16 cellular contexts compared by ENCODE assay signal in genomic region chr10:104735036-104735435, GRCh38.
DNase-seq lines count a peak whose midpoint lies in the region; ATAC-seq, FAIRE-seq and TF ChIP-seq lines count a peak whose summit lies in the region.
"Had no signal": no experiment of that assay in that cellular context is flagged by ENCODE, and none has a peak within 500 bp of the region (broad histone marks: within the 10 kb centered on the region; RNA-seq: fewer than 3 reads in every experiment).

No MANE protein-coding gene starts in this region.

- H3K4me1 ChIP-seq in HUES48 (ENCODE audit: control insufficient read depth, insufficient read depth, low read length) (peaks cover 17% of the 10 kb centered on the region), hepatocyte (ENCODE audit: insufficient read depth) (peaks cover 13% of the 10 kb centered on the region), PC-9 (replicated peaks; ENCODE audit: insufficient read depth) (no peaks in the 10 kb centered on the region), kidney (ENCODE audit: control insufficient read depth in 1 of 2, insufficient read depth in 1 of 2, low read depth in 1 of 2, low read length in 2 of 2) (no peaks in the 10 kb centered on the region)
- H3K4me1 ChIP-seq: adrenal gland, BE2C, Peyer's patch had no signal

- H3K36me3 Mint-ChIP-seq in WTC11 (no peaks in the 10 kb centered on the region), HFFc6 (ENCODE audit: low read depth) (0 out of 2 replicates have a peak, but pooled peaks cover under 1% of the 10 kb centered on the region)
- H3K36me3 Mint-ChIP-seq: T-cell had no signal

- H3F3A ChIP-seq in PC-9 (ENCODE audit: insufficient read depth, low read depth): no peaks in the 10 kb centered on the region

- H3K27ac ChIP-seq in HUES48 (ENCODE audit: low read depth, low read length) (peak overlapping the region; percentile 32), hepatocyte (no peak overlapping the region), PC-9 (no peak overlapping the region), kidney (ENCODE audit: low read depth in 2 of 2, low read length in 2 of 2) (no peak overlapping the region)

- intact Hi-C loops in posterior cingulate gyrus (cut with DNase I): no loop called here
- intact Hi-C loops in PC-9 (cut with micrococcal nuclease; ENCODE audit: unreplicated experiment): no loop called here
- intact Hi-C loops in kidney (cut with DNase I): no loop called here

- H3K79me2 ChIP-seq in hepatocyte (no peaks in the 10 kb centered on the region), PC-9 (ENCODE audit: low read depth) (no peaks in the 10 kb centered on the region)

- peaks cover 43% of the 10 kb centered on the region for H3K4me1 Mint-ChIP-seq in WTC11
- no peaks in the 10 kb centered on the region for H3K4me1 Mint-ChIP-seq in HFFc6 (ENCODE audit: low read depth)
- H3K4me1 Mint-ChIP-seq: T-cell had no signal

- H3K27ac Mint-ChIP-seq in WTC11 (no peak overlapping the region), HFFc6 (no peak overlapping the region)
- H3K27ac Mint-ChIP-seq: T-cell had no signal

- ATAC-seq in WTC11: peak; percentile 93
- ATAC-seq: left colon, T-cell had no signal

- CTCF ChIA-PET in WTC11 (lab: Charles Lee) (interaction anchor here (0.6 to 2.0 kb wide), 11 partner anchors 20 to 382 kb away, joined by 3 to 5 read pairs (median 3); partner anchors contain the start of gene CFAP58), PC-9 (lab: Charles Lee) (no interaction called here)

- peak overlapping the region; percentile 58 for H3K4me2 ChIP-seq in hepatocyte
- H3K4me2 ChIP-seq in PC-9: no peak overlapping the region

- POLR2A ChIA-PET in WTC11 (lab: Charles Lee) (interaction anchor here (0.6 kb wide), 1 partner anchor 24 kb away, joined by 3 read pairs; no protein-coding TSS in a partner anchor), PC-9 (lab: Charles Lee; ENCODE audit: unreplicated experiment) (no interaction called here)

- H3K4me3 ChIP-seq in HUES48 (ENCODE audit: low read depth, low read length) (0 out of 2 replicates have a peak overlapping the region, but pooled peaks have one; percentile 30), hepatocyte (no peak overlapping the region), PC-9 (no peak overlapping the region), kidney (ENCODE audit: low read length in 2 of 2) (no peak overlapping the region)
- H3K4me3 ChIP-seq: adrenal gland, Peyer's patch had no signal

- no TSS peak for BruUV-seq in PC-9 (replicated peaks; lab: Mats Ljungman, UMichigan)

- H3K9ac ChIP-seq in HUES48 (ENCODE audit: low read depth, low read length) (no peak overlapping the region), kidney (ENCODE audit: low read length in 2 of 2) (no peak overlapping the region)

- DNase-seq in WTC11 (ENCODE audit: low spot score): peak; percentile 57
- no peak for DNase-seq in hepatocyte (ENCODE audit: low spot score)
- peak in 6 of 10 donors; percentile 17 to 86 (median 42) for DNase-seq in posterior cingulate gyrus
- DNase-seq in PC-9: no peak
- no peak for DNase-seq in kidney
- no peak for DNase-seq in HFFc6
- DNase-seq: adrenal gland; BE2C; Karpas-422; left colon; NCI-H1694; NCI-H524 treated with DMSO at 0.1 percent for 48 hours; Peyer's patch; stimulated activated CD4-positive, alpha-beta T cell treated with anti-CD3 and anti-CD28 coated beads, Interleukin-2, amount 100 ng/mL, for 24 hours; T-cell had no signal

- H3K4me3 Mint-ChIP-seq in WTC11 (peak overlapping the region; percentile 54), HFFc6 (no peak overlapping the region)
- H3K4me3 Mint-ChIP-seq: T-cell had no signal

- 40% methylated on average over 8 of the region's 8 CpGs for WGBS in hepatocyte (ENCODE audit: low lambda C conversion rate, missing lambda C conversion rate)

- H3K36me3 ChIP-seq in HUES48 (ENCODE audit: control insufficient read depth, insufficient read depth, low read length): no peaks in the 10 kb centered on the region
- H3K36me3 ChIP-seq in hepatocyte (replicated peaks; ENCODE audit: insufficient read depth, low read depth): no peaks in the 10 kb centered on the region
- H3K36me3 ChIP-seq in PC-9 (ENCODE audit: low read depth): no peaks in the 10 kb centered on the region
- no peaks in the 10 kb centered on the region for H3K36me3 ChIP-seq in kidney (ENCODE audit: control insufficient read depth in 1 of 2, insufficient read depth in 2 of 2, low read length in 2 of 2)
- H3K36me3 ChIP-seq: adrenal gland, BE2C, Peyer's patch had no signal

- TF ChIP-seq CTCF in WTC11 (IDR thresholded peaks at IDR 0.05) (no peak), hepatocyte (IDR thresholded peaks at IDR 0.05; ENCODE audit: poor library complexity) (no peak), PC-9 (conservative IDR thresholded peaks at IDR 0.05) (no peak), kidney (IDR thresholded peaks at IDR 0.05; ENCODE audit: borderline replicate concordance, extremely low read depth, insufficient read depth) (no peak), HFFc6 (IDR thresholded peaks at IDR 0.05) (no peak)

- H3K9me3 Mint-ChIP-seq in WTC11 (no peaks in the 10 kb centered on the region), HFFc6 (peaks cover 7% of the 10 kb centered on the region)
- H3K9me3 Mint-ChIP-seq: T-cell had no signal

- H3K27me3 Mint-ChIP-seq in WTC11 (ENCODE audit: low read depth): no peaks in the 10 kb centered on the region; the same call in 1 of the 2 replicates
- no peaks in the 10 kb centered on the region for H3K27me3 Mint-ChIP-seq in HFFc6 (ENCODE audit: insufficient read depth)

- H3K9me2 ChIP-seq in hepatocyte (replicated peaks; ENCODE audit: insufficient read depth) (no peaks in the 10 kb centered on the region), PC-9 (ENCODE audit: insufficient read depth) (no peaks in the 10 kb centered on the region)

- H2AFZ ChIP-seq in hepatocyte (no peak overlapping the region), PC-9 (no peak overlapping the region)

- H3K9me3 ChIP-seq in HUES48 (ENCODE audit: control insufficient read depth, insufficient read depth, low read length) (no peaks in the 10 kb centered on the region), hepatocyte (ENCODE audit: low read depth) (no peaks in the 10 kb centered on the region), PC-9 (ENCODE audit: insufficient read depth, low read depth) (no peaks in the 10 kb centered on the region), kidney (ENCODE audit: control insufficient read depth in 1 of 2, low read length in 2 of 2) (no peaks in the 10 kb centered on the region)
- H3K9me3 ChIP-seq: adrenal gland, BE2C, Peyer's patch had no signal

- FAIRE-seq in kidney (lab: Jason Lieb, UNC): no peak

- H4K20me1 ChIP-seq in hepatocyte (ENCODE audit: insufficient read depth, poor library complexity, severe bottlenecking) (no peaks in the 10 kb centered on the region), PC-9 (ENCODE audit: insufficient read depth) (no peaks in the 10 kb centered on the region)

- no peaks in the 10 kb centered on the region for H3K27me3 ChIP-seq in HUES48 (ENCODE audit: control insufficient read depth, insufficient read depth, low read length)
- peaks cover 15% of the 10 kb centered on the region for H3K27me3 ChIP-seq in hepatocyte
- no peaks in the 10 kb centered on the region for H3K27me3 ChIP-seq in PC-9 (ENCODE audit: insufficient read depth, low read depth)
- H3K27me3 ChIP-seq: BE2C, Peyer's patch had no signal

TF ChIP-seq in WTC11, 78 proteins besides CTCF, POLR2A, EP300 and RAD21 (continues in another document):
- no peak for TF ChIP-seq ZBTB43 (CRISPR knock-in tag; IDR thresholded peaks at IDR 0.05)
- TF ChIP-seq ZNF416 (CRISPR knock-in tag; IDR thresholded peaks at IDR 0.05): no peak
- TF ChIP-seq ZNF423 (CRISPR knock-in tag; IDR thresholded peaks at IDR 0.05): peak; percentile 66
- TF ChIP-seq, protein P1, sequence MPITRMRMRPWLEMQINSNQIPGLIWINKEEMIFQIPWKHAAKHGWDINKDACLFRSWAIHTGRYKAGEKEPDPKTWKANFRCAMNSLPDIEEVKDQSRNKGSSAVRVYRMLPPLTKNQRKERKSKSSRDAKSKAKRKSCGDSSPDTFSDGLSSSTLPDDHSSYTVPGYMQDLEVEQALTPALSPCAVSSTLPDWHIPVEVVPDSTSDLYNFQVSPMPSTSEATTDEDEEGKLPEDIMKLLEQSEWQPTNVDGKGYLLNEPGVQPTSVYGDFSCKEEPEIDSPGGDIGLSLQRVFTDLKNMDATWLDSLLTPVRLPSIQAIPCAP (CRISPR knock-in tag; IDR thresholded peaks at IDR 0.05): no peak
- TF ChIP-seq, protein P2, sequence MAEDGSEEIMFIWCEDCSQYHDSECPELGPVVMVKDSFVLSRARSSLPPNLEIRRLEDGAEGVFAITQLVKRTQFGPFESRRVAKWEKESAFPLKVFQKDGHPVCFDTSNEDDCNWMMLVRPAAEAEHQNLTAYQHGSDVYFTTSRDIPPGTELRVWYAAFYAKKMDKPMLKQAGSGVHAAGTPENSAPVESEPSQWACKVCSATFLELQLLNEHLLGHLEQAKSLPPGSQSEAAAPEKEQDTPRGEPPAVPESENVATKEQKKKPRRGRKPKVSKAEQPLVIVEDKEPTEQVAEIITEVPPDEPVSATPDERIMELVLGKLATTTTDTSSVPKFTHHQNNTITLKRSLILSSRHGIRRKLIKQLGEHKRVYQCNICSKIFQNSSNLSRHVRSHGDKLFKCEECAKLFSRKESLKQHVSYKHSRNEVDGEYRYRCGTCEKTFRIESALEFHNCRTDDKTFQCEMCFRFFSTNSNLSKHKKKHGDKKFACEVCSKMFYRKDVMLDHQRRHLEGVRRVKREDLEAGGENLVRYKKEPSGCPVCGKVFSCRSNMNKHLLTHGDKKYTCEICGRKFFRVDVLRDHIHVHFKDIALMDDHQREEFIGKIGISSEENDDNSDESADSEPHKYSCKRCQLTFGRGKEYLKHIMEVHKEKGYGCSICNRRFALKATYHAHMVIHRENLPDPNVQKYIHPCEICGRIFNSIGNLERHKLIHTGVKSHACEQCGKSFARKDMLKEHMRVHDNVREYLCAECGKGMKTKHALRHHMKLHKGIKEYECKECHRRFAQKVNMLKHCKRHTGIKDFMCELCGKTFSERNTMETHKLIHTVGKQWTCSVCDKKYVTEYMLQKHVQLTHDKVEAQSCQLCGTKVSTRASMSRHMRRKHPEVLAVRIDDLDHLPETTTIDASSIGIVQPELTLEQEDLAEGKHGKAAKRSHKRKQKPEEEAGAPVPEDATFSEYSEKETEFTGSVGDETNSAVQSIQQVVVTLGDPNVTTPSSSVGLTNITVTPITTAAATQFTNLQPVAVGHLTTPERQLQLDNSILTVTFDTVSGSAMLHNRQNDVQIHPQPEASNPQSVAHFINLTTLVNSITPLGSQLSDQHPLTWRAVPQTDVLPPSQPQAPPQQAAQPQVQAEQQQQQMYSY (CRISPR knock-in tag; IDR thresholded peaks at IDR 0.05): no peak

Comparison
In these comparisons a context has a peak if more than half of its experiments do, and no peak if none do; other contexts are left out.
1. DNase-seq: peak in WTC11 (single experiment) and posterior cingulate gyrus (6 of 10); none in hepatocyte (single experiment), PC-9 (0 of 2), kidney (single experiment) and HFFc6 (single experiment).